Comparison of ENCODE assay signal across 8 cellular contexts in genomic region chr14:20631023-20631820, GRCh38. TPM values are rescaled to one million over a fixed set of nuclear protein-coding genes. Genes with fewer than 3 reads are reported as not detected.
DNase-seq lines count a peak whose midpoint lies in the region; ATAC-seq and TF ChIP-seq lines count a peak whose summit lies in the region.

No MANE protein-coding gene starts in this region.

- no peaks in the 10 kb centered on the region for H3K9me3 Mint-ChIP-seq in activated naive CD4-positive, alpha-beta T cell treated with anti-CD3 and anti-CD28 coated beads for 36 hours

- ATAC-seq in Right ventricle myocardium inferior (peak; percentile 45), GM21825 (IDR thresholded peaks at IDR 0.05; ENCODE audit: unreplicated experiment) (no peak), HG03457 (IDR thresholded peaks at IDR 0.05; ENCODE audit: unreplicated experiment) (no peak)

- H4K20me1 ChIP-seq in OCI-LY7 (ENCODE audit: insufficient read depth, low read length) = no peaks in the 10 kb centered on the region

- H3K27ac Mint-ChIP-seq in activated naive CD4-positive, alpha-beta T cell treated with anti-CD3 and anti-CD28 coated beads for 36 hours = peak overlapping the region; percentile 80

- no peaks in the 10 kb centered on the region for H3K4me1 ChIP-seq in OCI-LY7 (ENCODE audit: insufficient read depth, low read length, poor library complexity, severe bottlenecking)

- no peaks in the 10 kb centered on the region for H3K79me2 ChIP-seq in OCI-LY7 (ENCODE audit: insufficient read depth, low read depth, low read length)

- H3K27ac ChIP-seq in OCI-LY7 (ENCODE audit: low read depth, low read length, poor library complexity, severe bottlenecking) = no peak overlapping the region

- H3K9me2 ChIP-seq in OCI-LY7 (ENCODE audit: insufficient read depth, low read length) = no peaks in the 10 kb centered on the region

- intact Hi-C loops in Right ventricle myocardium inferior (cut with DNase I) (no loop called here), cardiac septum (cut with DNase I) (loop anchor here (5.0 kb wide), 1 partner anchor 51 kb away; the partner anchor contains the start of gene RNASE4), OCI-LY7 (cut with micrococcal nuclease; ENCODE audit: unreplicated experiment) (no loop called here)
- intact Hi-C loops in activated naive CD4-positive, alpha-beta T cell treated with anti-CD3 and anti-CD28 coated beads for 36 hours (cut with micrococcal nuclease) = loop anchor here (1.0 to 5.0 kb wide), 3 partner anchors 18 to 341 kb away; partner anchors contain the start of gene RNASE6

- CTCF ChIA-PET in OCI-LY7 (lab: Charles Lee; ENCODE audit: unreplicated experiment) = no interaction called here
- CTCF ChIA-PET in activated naive CD4-positive, alpha-beta T cell treated with anti-CD3 and anti-CD28 coated beads for 36 hours (lab: Charles Lee) = interaction anchor here (0.6 to 3.6 kb wide), 10 partner anchors 16 to 304 kb away, joined by 3 to 23 read pairs (median 4); partner anchors contain the start of gene ANG

- H3K4me3 Mint-ChIP-seq in activated naive CD4-positive, alpha-beta T cell treated with anti-CD3 and anti-CD28 coated beads for 36 hours = peak overlapping the region; percentile 79

- H3K36me3 Mint-ChIP-seq in activated naive CD4-positive, alpha-beta T cell treated with anti-CD3 and anti-CD28 coated beads for 36 hours (ENCODE audit: low read depth) = peaks cover 4% of the 10 kb centered on the region

- POLR2A ChIA-PET in OCI-LY7 (lab: Charles Lee) = interaction anchor here (1.0 kb wide), 1 partner anchor 9 kb away, joined by 3 read pairs; no protein-coding TSS in a partner anchor

- no TSS peak for BruUV-seq in OCI-LY7 (replicated peaks; lab: Mats Ljungman, UMichigan)

- no peaks in the 10 kb centered on the region for H3K36me3 ChIP-seq in OCI-LY7 (ENCODE audit: insufficient read depth, low read length)

- H2AFZ ChIP-seq in OCI-LY7 (ENCODE audit: low read length) = no peak overlapping the region

- H3K4me1 Mint-ChIP-seq in activated naive CD4-positive, alpha-beta T cell treated with anti-CD3 and anti-CD28 coated beads for 36 hours (ENCODE audit: low read depth) = peaks cover 51% of the 10 kb centered on the region

- H3K9me3 ChIP-seq in OCI-LY7 (ENCODE audit: low read length) = no peaks in the 10 kb centered on the region

- DNase-seq in Right ventricle myocardium inferior (ENCODE audit: missing footprints) = no peak
- no peak for DNase-seq in cardiac septum (ENCODE audit: low spot score)
- DNase-seq in OCI-LY7 (ENCODE audit: low spot score) = no peak
- DNase-seq in activated naive CD4-positive, alpha-beta T cell treated with anti-CD3 and anti-CD28 coated beads for 36 hours = peak; percentile 61
- DNase-seq in glomerular visceral epithelial cell (ENCODE audit: extremely low spot score) = peak; percentile 71
- DNase-seq in pons (ENCODE audit: low spot score) = peak; percentile 49

- peak overlapping the region; percentile 23; the same call in 1 of the 2 replicates for H3K4me2 ChIP-seq in OCI-LY7 (ENCODE audit: low read length)

- TF ChIP-seq CTCF in OCI-LY7 (conservative IDR thresholded peaks at IDR 0.05; ENCODE audit: low read length) = no peak

- peaks cover 41% of the 10 kb centered on the region for H3K27me3 Mint-ChIP-seq in activated naive CD4-positive, alpha-beta T cell treated with anti-CD3 and anti-CD28 coated beads for 36 hours (ENCODE audit: low read depth)

- H3K4me3 ChIP-seq in OCI-LY7 (ENCODE audit: low read depth, low read length, poor library complexity, severe bottlenecking) = no peak overlapping the region

RNA-seq across cellular contexts. Expression of gene OR6S1, which starts 10.3 kb away (rescaled TPM):
- not detected for total RNA-seq in Right ventricle myocardium inferior
- total RNA-seq in cardiac septum = not detected
- not detected in 2 replicates for total RNA-seq in OCI-LY7 (2014; rRNA removed; shearing (Covaris generic))
- total RNA-seq in OCI-LY7 (2022) = not detected in 2 replicates
- not detected for total RNA-seq in activated naive CD4-positive, alpha-beta T cell treated with anti-CD3 and anti-CD28 coated beads for 36 hours

RNA-seq across cellular contexts. Expression of gene RNASE12, which starts 40.0 kb away (rescaled TPM):
- total RNA-seq in Right ventricle myocardium inferior = not detected
- not detected for total RNA-seq in cardiac septum
- total RNA-seq in OCI-LY7 (2014; rRNA removed; shearing (Covaris generic)) = not detected in 2 replicates
- total RNA-seq in OCI-LY7 (2022) = not detected in 2 replicates
- total RNA-seq in activated naive CD4-positive, alpha-beta T cell treated with anti-CD3 and anti-CD28 coated beads for 36 hours = not detected

RNA-seq across cellular contexts. Expression of gene RNASE11, which starts 43.4 kb away (rescaled TPM):
- total RNA-seq in Right ventricle myocardium inferior (not detected), cardiac septum (not detected), OCI-LY7 (2022) (not detected in 2 replicates)
- total RNA-seq in OCI-LY7 (2014; rRNA removed; shearing (Covaris generic)) = not detected in 2 replicates
- not detected for total RNA-seq in activated naive CD4-positive, alpha-beta T cell treated with anti-CD3 and anti-CD28 coated beads for 36 hours

RNA-seq across cellular contexts. Expression of gene RNASE4, which starts 53.1 kb away (rescaled TPM):
- total RNA-seq in Right ventricle myocardium inferior = 11.9 TPM
- total RNA-seq in cardiac septum = 5.6 TPM
- not detected in 2 replicates for total RNA-seq in OCI-LY7 (2014; rRNA removed; shearing (Covaris generic))
- not detected in 2 replicates for total RNA-seq in OCI-LY7 (2022)
- total RNA-seq in activated naive CD4-positive, alpha-beta T cell treated with anti-CD3 and anti-CD28 coated beads for 36 hours = under 1 TPM in 1 of 2 experiments, not detected in 1; 0.19 TPM

RNA-seq across cellular contexts. Expression of gene ANG, which starts 57.3 kb away (rescaled TPM):
- total RNA-seq in Right ventricle myocardium inferior = 4.5 TPM
- 2.7 TPM for total RNA-seq in cardiac septum
- not detected in 2 replicates for total RNA-seq in OCI-LY7 (2014; rRNA removed; shearing (Covaris generic))
- not detected in 2 replicates for total RNA-seq in OCI-LY7 (2022)
- total RNA-seq in activated naive CD4-positive, alpha-beta T cell treated with anti-CD3 and anti-CD28 coated beads for 36 hours = under 1 TPM; 0.27 to 0.38 TPM

Comparison
In these comparisons a context has a peak if more than half of its experiments do, and no peak if none do; other contexts are left out.
1. intact Hi-C loops: an anchor here in cardiac septum (5.0 kb wide) and activated naive CD4-positive, alpha-beta T cell treated with anti-CD3 and anti-CD28 coated beads for 36 hours (1.0 to 5.0 kb wide); none called in Right ventricle myocardium inferior and OCI-LY7.
2. DNase-seq: peak in activated naive CD4-positive, alpha-beta T cell treated with anti-CD3 and anti-CD28 coated beads for 36 hours (single experiment), glomerular visceral epithelial cell (single experiment) and pons (single experiment); none in Right ventricle myocardium inferior (single experiment), cardiac septum (single experiment) and OCI-LY7 (single experiment).